In genomic region chr1:183932412-183932811, GRCh38 we compare ENCODE assay signal across 8 cellular contexts.
A peak's percentile ranks its signal among the peaks of the same experiment; 100 is the strongest.
DNase-seq lines count a peak whose midpoint lies in the region; ATAC-seq and TF ChIP-seq lines count a peak whose summit lies in the region.

No MANE protein-coding gene starts in this region.

- ATAC-seq in Right ventricle myocardium inferior (peak; percentile 91), GM19397 (IDR thresholded peaks at IDR 0.05; ENCODE audit: unreplicated experiment) (no peak)

- DNase-seq in AG08395 (ENCODE audit: low spot score) (peak; percentile 81), astrocyte of the cerebellum (ENCODE audit: low read depth) (peak; percentile 83), Right ventricle myocardium inferior (ENCODE audit: missing footprints) (peak; percentile 93), occipital lobe (lab: John Stamatoyannopoulos, UW) (peak; percentile 80), MV-4-11 (lab: John Stamatoyannopoulos, UW) (no peak), OCI-M1 (lab: John Stamatoyannopoulos, UW) (no peak)
- no peak for DNase-seq in activated CD8-positive, alpha-beta memory T cell treated with anti-CD3 and anti-CD28 coated beads for 24 hours

- in situ Hi-C loops in astrocyte of the cerebellum (cut with HindIII; ENCODE audit: low sequenced_read_pairs) = no loop called here

- no peak overlapping the region for H3K4me3 ChIP-seq in astrocyte of the cerebellum (ENCODE audit: low read depth, low read length)

- TF ChIP-seq CTCF in astrocyte of the cerebellum (IDR thresholded peaks at IDR 0.05; ENCODE audit: low read depth, low read length, missing control alignments) = no peak

- intact Hi-C loops in Right ventricle myocardium inferior (cut with DNase I) = loop anchor here (5.0 kb wide), 1 partner anchor 105 kb away; the partner anchor contains the start of gene COLGALT2

Comparison
In these comparisons a context has a peak if more than half of its experiments do, and no peak if none do; other contexts are left out.
1. DNase-seq: peak in AG08395 (single experiment), astrocyte of the cerebellum (single experiment), Right ventricle myocardium inferior (single experiment) and occipital lobe (single experiment); none in activated CD8-positive, alpha-beta memory T cell treated with anti-CD3 and anti-CD28 coated beads for 24 hours (single experiment), MV-4-11 (single experiment) and OCI-M1 (single experiment).